Comparison of ENCODE assay signal across 17 cellular contexts in the genomic region with DNA sequence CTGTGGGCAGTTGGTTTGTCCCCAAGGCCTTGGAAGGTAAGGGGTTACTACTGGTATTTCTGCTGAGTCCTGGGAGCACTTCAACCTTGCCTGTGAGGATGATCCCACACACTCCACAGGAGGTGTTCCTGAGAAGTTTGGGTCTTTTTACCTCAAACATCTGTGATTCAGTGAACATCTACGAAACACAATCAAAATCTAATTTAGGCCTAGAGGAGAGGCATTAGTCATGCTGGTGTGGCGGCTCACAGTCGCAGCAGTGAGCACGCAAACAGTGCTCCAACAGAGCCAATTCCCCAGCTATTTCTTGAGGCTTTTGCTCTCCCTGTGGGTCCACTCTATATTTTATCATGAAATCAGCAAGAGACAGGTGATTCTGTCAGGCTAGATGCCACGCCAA.
DNase-seq lines count a peak whose midpoint lies in the region; ATAC-seq and TF ChIP-seq lines count a peak whose summit lies in the region.
"Had no signal": no experiment of that assay in that cellular context is flagged by ENCODE, and none has a peak within 500 bp of the region (broad histone marks: within the 10 kb centered on the region; RNA-seq: fewer than 3 reads in every experiment).

No MANE protein-coding gene starts in this region.

- H3K9me3 ChIP-seq in AG04450 (ENCODE audit: control insufficient read depth, insufficient read depth, low read length) (no peaks in the 10 kb centered on the region), psoas muscle (no peaks in the 10 kb centered on the region)
- H3K9me3 ChIP-seq: right lobe of liver had no signal

- ATAC-seq in psoas muscle: no peak
- no peak for ATAC-seq in GM18519 (IDR thresholded peaks at IDR 0.05; ENCODE audit: low FRiP score, unreplicated experiment)
- ATAC-seq: HCT116, right lobe of liver had no signal

- no peak for DNase-seq in AG04450 (ENCODE audit: low read depth, low spot score)
- peak; percentile 81 for DNase-seq in HT1080 (ENCODE audit: low read depth)
- DNase-seq in iris pigment epithelial cell (ENCODE audit: low read depth): peak; percentile 10
- no peak for DNase-seq in ecto neural progenitor cell (ENCODE audit: low spot score)
- no peak for DNase-seq in psoas muscle
- no peak for DNase-seq in UCSD-AML1 (lab: John Stamatoyannopoulos, UW; ENCODE audit: unreplicated experiment)
- DNase-seq: activated naive CD8-positive, alpha-beta T cell treated with anti-CD3 and anti-CD28 coated beads for 36 hours; activated T-cell treated with anti-CD3 and anti-CD28 coated beads, Interleukin-2, amount 50 U/mL, for 24 hours; COR-L47; NCI-H2081; NCI-H524 treated with DMSO at 0.1 percent for 48 hours; OCI-M1; right lobe of liver; stimulated activated CD4-positive, alpha-beta T cell treated with anti-CD3 and anti-CD28 coated beads, Interleukin-1b, Interleukin-23, amount 100 ng/mL, for 48 hours had no signal

- POLR2A ChIA-PET in AG04450 (lab: Yijun Ruan, JAX): no interaction called here

- peaks cover 2% of the 10 kb centered on the region for H3K27me3 ChIP-seq in AG04450 (ENCODE audit: control insufficient read depth, insufficient read depth, low read length)
- H3K27me3 ChIP-seq in psoas muscle (ENCODE audit: insufficient read depth in 3 of 3, low read length in 2 of 3): peaks cover 0 to under 1% (median 0%) of the 10 kb centered on the region in 3 donors
- H3K27me3 ChIP-seq: right lobe of liver had no signal

- peaks cover 7% of the 10 kb centered on the region for H3K4me1 ChIP-seq in psoas muscle
- H3K4me1 ChIP-seq: right lobe of liver had no signal

- intact Hi-C loops in psoas muscle (cut with DNase I): no loop called here

- TF ChIP-seq CTCF in AG04450 (IDR thresholded peaks at IDR 0.05; ENCODE audit: low read depth, low read length) (no peak), psoas muscle (IDR thresholded peaks at IDR 0.05) (no peak)

- CTCF ChIA-PET in AG04450 (lab: Charles Lee): interaction anchor here (1.1 to 1.7 kb wide), 2 partner anchors 53 to 246 kb away, joined by 3 to 5 read pairs; no protein-coding TSS in a partner anchor

- 87 to 92% (median 89%) methylated on average over 5 of the region's 5 CpGs for WGBS in psoas muscle, 3 donors

- H3K36me3 ChIP-seq in psoas muscle (ENCODE audit: insufficient read depth in 1 of 2, low read depth in 1 of 2): no peaks in the 10 kb centered on the region
- H3K36me3 ChIP-seq: right lobe of liver had no signal

- H3K4me3 ChIP-seq in AG04450 (ENCODE audit: low read depth, low read length) (no peak overlapping the region), psoas muscle (no peak overlapping the region)
- H3K4me3 ChIP-seq: right lobe of liver had no signal

- H3K27ac ChIP-seq in AG04450 (ENCODE audit: low read depth, low read length) (peak overlapping the region; percentile 47), angular gyrus (ENCODE audit: low read depth, low read length) (peak overlapping the region; percentile 57), psoas muscle (no peak overlapping the region)
- H3K27ac ChIP-seq: right lobe of liver had no signal

Comparison
In these comparisons a context has a peak if more than half of its experiments do, and no peak if none do; other contexts are left out.
1. DNase-seq: peak in HT1080 (single experiment) and iris pigment epithelial cell (single experiment); none in AG04450 (single experiment), ecto neural progenitor cell (single experiment), psoas muscle (0 of 2) and UCSD-AML1 (single experiment).